1 cellular context compared by ENCODE assay signal in genomic region chr14:22871962-22872832, GRCh38.
A peak's percentile ranks its signal among the peaks of the same experiment; 100 is the strongest.
TF ChIP-seq lines count a peak whose summit lies in the region.

No MANE protein-coding gene starts in this region.

TF ChIP-seq in HepG2, 621 proteins besides CTCF, POLR2A, EP300 and RAD21 (continued from another document and continues in another):
- TF ChIP-seq PRDM15 (CRISPR knock-in tag; IDR thresholded peaks at IDR 0.05) (no peak), MYNN (CRISPR knock-in tag; IDR thresholded peaks at IDR 0.05; ENCODE audit: low read depth) (no peak; the same call in 1 of the 2 replicates), CENPX (CRISPR knock-in tag; IDR thresholded peaks at IDR 0.05) (no peak), ZNF724P (CRISPR knock-in tag; IDR thresholded peaks at IDR 0.05; ENCODE audit: borderline replicate concordance) (peak; percentile 91; the same call in 1 of the 2 replicates), CREM (IDR thresholded peaks at IDR 0.05) (no peak), CREM (CRISPR knock-in tag; IDR thresholded peaks at IDR 0.05) (no peak), TBX3 (IDR thresholded peaks at IDR 0.05; ENCODE audit: borderline replicate concordance) (no peak), CSRNP1 (CRISPR knock-in tag; IDR thresholded peaks at IDR 0.05) (no peak), KMT2A (CRISPR knock-in tag; IDR thresholded peaks at IDR 0.05) (no peak), SYNCRIP (IDR thresholded peaks at IDR 0.05; ENCODE audit: insufficient read depth, low read depth, low read length) (no peak), KLF15 (CRISPR knock-in tag; IDR thresholded peaks at IDR 0.05; ENCODE audit: borderline replicate concordance) (no peak), ZEB1 (IDR thresholded peaks at IDR 0.05; ENCODE audit: insufficient replicate concordance, low read depth) (peak; percentile 72), SIN3B (IDR thresholded peaks at IDR 0.05; ENCODE audit: low read length) (0 out of 2 replicates have a peak, but pooled peaks have one; percentile 40), CAMTA2 (CRISPR knock-in tag; IDR thresholded peaks at IDR 0.05; ENCODE audit: borderline replicate concordance) (peak; percentile 55; the same call in 1 of the 2 replicates), ZNF138 (CRISPR knock-in tag; IDR thresholded peaks at IDR 0.05; ENCODE audit: low read depth) (no peak), ZBTB2 (CRISPR knock-in tag; IDR thresholded peaks at IDR 0.05; ENCODE audit: low read depth) (no peak), ZXDC (CRISPR knock-in tag; IDR thresholded peaks at IDR 0.05) (no peak), ZNF766 (CRISPR knock-in tag; IDR thresholded peaks at IDR 0.05; ENCODE audit: borderline replicate concordance) (no peak; the same call in 1 of the 2 replicates), POGK (CRISPR knock-in tag; conservative IDR thresholded peaks at IDR 0.05) (0 out of 2 replicates have a peak, but pooled peaks have one; percentile 67), ZNF263 (CRISPR knock-in tag; IDR thresholded peaks at IDR 0.05) (peak; percentile 14; the same call in 1 of the 2 replicates), CCDC6 (CRISPR knock-in tag; IDR thresholded peaks at IDR 0.05) (no peak; the same call in none of the 2 replicates), ZNF816 (CRISPR knock-in tag; IDR thresholded peaks at IDR 0.05; ENCODE audit: borderline replicate concordance) (peak; percentile 96), HMG20B (CRISPR knock-in tag; conservative IDR thresholded peaks at IDR 0.05) (0 out of 2 replicates have a peak, but pooled peaks have one; percentile 6), BATF2 (CRISPR knock-in tag; IDR thresholded peaks at IDR 0.05) (0 out of 2 replicates have a peak, but pooled peaks have one; percentile 3), MED13 (CRISPR knock-in tag; IDR thresholded peaks at IDR 0.05) (peak; percentile 9; the same call in 1 of the 2 replicates), UBTF (CRISPR knock-in tag; IDR thresholded peaks at IDR 0.05) (peak; percentile 89), STAG1 (CRISPR knock-in tag; IDR thresholded peaks at IDR 0.05) (peak; percentile 86), ZNF235 (CRISPR knock-in tag; IDR thresholded peaks at IDR 0.05; ENCODE audit: borderline replicate concordance) (no peak; the same call in 1 of the 2 replicates), ZFP1 (CRISPR knock-in tag; IDR thresholded peaks at IDR 0.05) (no peak), ZNF879 (CRISPR knock-in tag; IDR thresholded peaks at IDR 0.05) (peak; percentile 4; the same call in 1 of the 2 replicates), NBN (conservative IDR thresholded peaks at IDR 0.05) (no peak), MEIS1 (CRISPR knock-in tag; IDR thresholded peaks at IDR 0.05; ENCODE audit: borderline replicate concordance) (no peak), ARID5B (CRISPR knock-in tag; IDR thresholded peaks at IDR 0.05) (peak; percentile 64), GATAD2A (CRISPR knock-in tag; IDR thresholded peaks at IDR 0.05) (peak; percentile 88), ZNF253 (CRISPR knock-in tag; IDR thresholded peaks at IDR 0.05; ENCODE audit: borderline replicate concordance) (no peak; the same call in 1 of the 2 replicates), SAFB2 (CRISPR knock-in tag; IDR thresholded peaks at IDR 0.05; ENCODE audit: borderline replicate concordance, low read depth) (peak; percentile 61; the same call in 1 of the 2 replicates), TP53 (CRISPR knock-in tag; conservative IDR thresholded peaks at IDR 0.05) (no peak), SRF (IDR thresholded peaks at IDR 0.05; ENCODE audit: low read depth, low read length) (peak; percentile 63; the same call in 1 of the 2 replicates)
